28 cellular contexts compared by ENCODE assay signal in genomic region chr5:179237770-179238627, GRCh38.
DNase-seq lines count a peak whose midpoint lies in the region; ATAC-seq and TF ChIP-seq lines count a peak whose summit lies in the region.
"Had no signal": no experiment of that assay in that cellular context is flagged by ENCODE, and none has a peak within 500 bp of the region (broad histone marks: within the 10 kb centered on the region; RNA-seq: fewer than 3 reads in every experiment).

No MANE protein-coding gene starts in this region.

- intact Hi-C loops in right cardiac atrium (cut with DNase I) = no loop called here
- intact Hi-C loops in Right ventricle myocardium inferior (cut with DNase I) = no loop called here
- intact Hi-C loops in posterior cingulate gyrus (cut with DNase I) = no loop called here

- no peak overlapping the region for H3K4me3 Mint-ChIP-seq in endodermal cell
- H3K4me3 Mint-ChIP-seq: activated CD4-positive, alpha-beta T cell treated with anti-CD3 and anti-CD28 coated beads, Interleukin-2, amount 10 ng/mL, durations not matched to agents 24 days and 14 days; activated naive CD4-positive, alpha-beta T cell treated with anti-CD3 and anti-CD28 coated beads, Interleukin-2, amount 50 U/mL, for 24 hours; activated T-helper 1 cell treated with anti-CD3 and anti-CD28 coated beads, Interleukin-12 subunit alpha, Interleukin-12 subunit beta, Interleukin-2, Interleukin-4 antibody, amounts not matched to agents 30 ng/mL and 10 ng/mL and 1 ng/mL, durations not matched to agents 14 hours and 24 hours and 36 hours; GM23338; memory B cell; stimulated activated effector memory CD8-positive, alpha-beta T cell treated with anti-CD3 and anti-CD28 coated beads, Interleukin-12 subunit alpha, Interleukin-12 subunit beta, amount 100 ng/mL, for 72 hours had no signal

- H3K9me3 ChIP-seq in right cardiac atrium (ENCODE audit: control insufficient read depth, low read length) (no peaks in the 10 kb centered on the region), endodermal cell (ENCODE audit: control insufficient read depth, low read length) (peaks cover 13% of the 10 kb centered on the region)

- H3K4me1 ChIP-seq in right cardiac atrium (ENCODE audit: control insufficient read depth, insufficient read depth, low read length) (peaks cover 2% of the 10 kb centered on the region), endodermal cell (ENCODE audit: control insufficient read depth, insufficient read depth, low read length) (no peaks in the 10 kb centered on the region)

- no peak overlapping the region for H3K9ac ChIP-seq in endodermal cell (ENCODE audit: extremely low read depth, low read length, poor library complexity, severe bottlenecking)

- H3K27me3 Mint-ChIP-seq in endodermal cell (ENCODE audit: insufficient read depth) = no peaks in the 10 kb centered on the region
- H3K27me3 Mint-ChIP-seq: activated CD4-positive, alpha-beta T cell treated with anti-CD3 and anti-CD28 coated beads, Interleukin-2, amount 10 ng/mL, durations not matched to agents 24 days and 14 days had no signal

- H3K27ac ChIP-seq in right cardiac atrium (ENCODE audit: low read length) = no peak overlapping the region
- no peak overlapping the region for H3K27ac ChIP-seq in endodermal cell (ENCODE audit: low read depth, low read length)
- H3K27ac ChIP-seq: HL-60, VCaP had no signal

- H3K27me3 ChIP-seq in right cardiac atrium (ENCODE audit: control insufficient read depth, insufficient read depth) = no peaks in the 10 kb centered on the region
- no peaks in the 10 kb centered on the region for H3K27me3 ChIP-seq in endodermal cell (ENCODE audit: control insufficient read depth, insufficient read depth, low read length, poor library complexity, severe bottlenecking)

- TF ChIP-seq CTCF in endodermal cell (conservative IDR thresholded peaks at IDR 0.05) = no peak

- no peak for ATAC-seq in right cardiac atrium
- no peak for ATAC-seq in Right ventricle myocardium inferior
- no peak for ATAC-seq in GM19035 (IDR thresholded peaks at IDR 0.05; ENCODE audit: unreplicated experiment)
- no peak for ATAC-seq in GM21367 (IDR thresholded peaks at IDR 0.05; ENCODE audit: unreplicated experiment)
- ATAC-seq: GM23338; stimulated activated effector memory CD8-positive, alpha-beta T cell treated with anti-CD3 and anti-CD28 coated beads, Interleukin-12 subunit alpha, Interleukin-12 subunit beta, amount 100 ng/mL, for 72 hours had no signal

- no peaks in the 10 kb centered on the region for H3K36me3 ChIP-seq in endodermal cell (ENCODE audit: control insufficient read depth, insufficient read depth, low read length)

- peaks cover 20% of the 10 kb centered on the region for H3K9me3 Mint-ChIP-seq in endodermal cell
- H3K9me3 Mint-ChIP-seq: activated naive CD4-positive, alpha-beta T cell treated with anti-CD3 and anti-CD28 coated beads, Interleukin-2, amount 50 U/mL, for 24 hours had no signal

- no peaks in the 10 kb centered on the region for H3K36me3 Mint-ChIP-seq in endodermal cell (ENCODE audit: low read depth)
- H3K36me3 Mint-ChIP-seq: activated naive CD4-positive, alpha-beta T cell treated with anti-CD3 and anti-CD28 coated beads, Interleukin-2, amount 50 U/mL, for 24 hours; stimulated activated effector memory CD8-positive, alpha-beta T cell treated with anti-CD3 and anti-CD28 coated beads, Interleukin-12 subunit alpha, Interleukin-12 subunit beta, amount 100 ng/mL, for 72 hours had no signal

- H3K4me1 Mint-ChIP-seq in endodermal cell = peaks cover 13% of the 10 kb centered on the region
- H3K4me1 Mint-ChIP-seq: activated CD4-positive, alpha-beta T cell treated with anti-CD3 and anti-CD28 coated beads, Interleukin-2, amount 10 ng/mL, durations not matched to agents 24 days and 14 days; activated naive CD4-positive, alpha-beta T cell treated with anti-CD3 and anti-CD28 coated beads, Interleukin-2, amount 50 U/mL, for 24 hours; memory B cell; stimulated activated effector memory CD8-positive, alpha-beta T cell treated with anti-CD3 and anti-CD28 coated beads, Interleukin-12 subunit alpha, Interleukin-12 subunit beta, amount 100 ng/mL, for 72 hours had no signal

- H3K4me3 ChIP-seq in right cardiac atrium (ENCODE audit: low read length) = no peak overlapping the region
- no peak overlapping the region for H3K4me3 ChIP-seq in endodermal cell (ENCODE audit: low read length)
- H3K4me3 ChIP-seq: GM23338 had no signal

- WGBS in right cardiac atrium = 94% methylated on average over 26 of the region's 26 CpGs
- 92 to 96% methylated on average over 20 to 26 of the region's 26 CpGs for WGBS in endodermal cell (ENCODE audit: insufficient coverage in 1 of 2, insufficient read length in 1 of 2), 2 experiments

- no peak overlapping the region for H3K27ac Mint-ChIP-seq in endodermal cell
- H3K27ac Mint-ChIP-seq: activated CD4-positive, alpha-beta T cell treated with anti-CD3 and anti-CD28 coated beads, Interleukin-2, amount 10 ng/mL, durations not matched to agents 24 days and 14 days; activated naive CD4-positive, alpha-beta T cell treated with anti-CD3 and anti-CD28 coated beads, Interleukin-2, amount 50 U/mL, for 24 hours; activated T-helper 1 cell treated with anti-CD3 and anti-CD28 coated beads, Interleukin-12 subunit alpha, Interleukin-12 subunit beta, Interleukin-2, Interleukin-4 antibody, amounts not matched to agents 30 ng/mL and 10 ng/mL and 1 ng/mL, durations not matched to agents 14 hours and 24 hours and 36 hours; GM23338; memory B cell; stimulated activated effector memory CD8-positive, alpha-beta T cell treated with anti-CD3 and anti-CD28 coated beads, Interleukin-12 subunit alpha, Interleukin-12 subunit beta, amount 100 ng/mL, for 72 hours had no signal

- DNase-seq in right cardiac atrium = peak in 2 of 3 donors; percentile 4 to 36
- no peak for DNase-seq in Right ventricle myocardium inferior (ENCODE audit: missing footprints)
- peak; percentile 22 for DNase-seq in endodermal cell
- DNase-seq in posterior cingulate gyrus = peak in 6 of 10 donors; percentile 2 to 78 (median 14)
- no peak for DNase-seq in retina
- DNase-seq: ACHN; activated CD4-positive, alpha-beta T cell treated with anti-CD3 and anti-CD28 coated beads, Interleukin-2, amount 10 ng/mL, durations not matched to agents 24 days and 14 days; amygdala; effector CD8-positive, alpha-beta T cell; Karpas-422; kidney glomerular epithelial cell; NCI-H146; NCI-H510A treated with DMSO at 0.1 percent for 48 hours; SIG-M5; stimulated activated CD4-positive, alpha-beta T cell treated with anti-CD3 and anti-CD28 coated beads, Interleukin-12 subunit alpha, Interleukin-12 subunit beta, amount 100 ng/mL, for 4 hours; stimulated activated CD4-positive, alpha-beta T cell treated with anti-CD3 and anti-CD28 coated beads, Interleukin-4, amount 100 ng/mL, for 24 hours; substantia nigra; SW 1271; T-helper 9 cell had no signal

Comparison
In these comparisons a context has a peak if more than half of its experiments do, and no peak if none do; other contexts are left out.
1. DNase-seq: peak in right cardiac atrium (2 of 3), endodermal cell (single experiment) and posterior cingulate gyrus (6 of 10); none in Right ventricle myocardium inferior (single experiment) and retina (single experiment).